ENCODE assay signal across 8 cellular contexts in genomic region chr22:39173787-39174497, GRCh38. TPM values are rescaled to one million over a fixed set of nuclear protein-coding genes. Genes with fewer than 3 reads are reported as not detected.
DNase-seq lines count a peak whose midpoint lies in the region; ATAC-seq and TF ChIP-seq lines count a peak whose summit lies in the region.

No MANE protein-coding gene starts in this region.

- no peaks in the 10 kb centered on the region for H3K9me3 Mint-ChIP-seq in natural killer cell treated with Interleukin-12 subunit alpha and Interleukin-12 subunit beta and Interleukin-15 and Interleukin-18, amount 100 ng/mL, for 72 hours

- H3K4me1 Mint-ChIP-seq in natural killer cell treated with Interleukin-12 subunit alpha and Interleukin-12 subunit beta and Interleukin-15 and Interleukin-18, amount 100 ng/mL, for 72 hours (ENCODE audit: low read depth in 2 of 2) = peaks cover 39 to 47% of the 10 kb centered on the region in 2 donors

- H3K4me3 ChIP-seq in colonic mucosa = no peak overlapping the region

- H3K27me3 Mint-ChIP-seq in natural killer cell treated with Interleukin-12 subunit alpha and Interleukin-12 subunit beta and Interleukin-15 and Interleukin-18, amount 100 ng/mL, for 72 hours = peaks cover 7% of the 10 kb centered on the region in 2 donors

- intact Hi-C loops in colonic mucosa (cut with DNase I) = loop anchor here (10.0 kb wide), 1 partner anchor 351 kb away; the partner anchor contains the start of gene ATF4

- peak; percentile 72 to 81 for ATAC-seq in natural killer cell treated with Interleukin-12 subunit alpha and Interleukin-12 subunit beta and Interleukin-15 and Interleukin-18, amount 100 ng/mL, for 72 hours
- no peak for ATAC-seq in GM19467 (IDR thresholded peaks at IDR 0.05; ENCODE audit: unreplicated experiment)

- peaks cover 6% of the 10 kb centered on the region for H3K4me1 ChIP-seq in colonic mucosa

- no peak for TF ChIP-seq CTCF in colonic mucosa (IDR thresholded peaks at IDR 0.05)

- H3K27ac Mint-ChIP-seq in natural killer cell treated with Interleukin-12 subunit alpha and Interleukin-12 subunit beta and Interleukin-15 and Interleukin-18, amount 100 ng/mL, for 72 hours = peak overlapping the region; percentile 71 to 88

- peak overlapping the region in 1 of 2 donors; percentile 46 for H3K9ac ChIP-seq in colonic mucosa (ENCODE audit: low read depth in 2 of 2, low read length in 2 of 2)

- H3K27me3 ChIP-seq in colonic mucosa = no peaks in the 10 kb centered on the region

- H3K36me3 ChIP-seq in colonic mucosa = no peaks in the 10 kb centered on the region

- H3K9me3 ChIP-seq in colonic mucosa = no peaks in the 10 kb centered on the region

- H3K27ac ChIP-seq in colonic mucosa = peak overlapping the region; percentile 13

- no peaks in the 10 kb centered on the region for H3K36me3 Mint-ChIP-seq in natural killer cell treated with Interleukin-12 subunit alpha and Interleukin-12 subunit beta and Interleukin-15 and Interleukin-18, amount 100 ng/mL, for 72 hours

- DNase-seq in stimulated activated CD4-positive, alpha-beta T cell treated with anti-CD3 and anti-CD28 coated beads, Interleukin-15, amount 100 ng/mL, for 24 hours = peak; percentile 49
- DNase-seq in stimulated activated CD4-positive, alpha-beta T cell treated with anti-CD3 and anti-CD28 coated beads, Interleukin-1b, Interleukin-23, amount 100 ng/mL, for 48 hours = no peak
- DNase-seq in colonic mucosa (no peak), GM19238 (ENCODE audit: insufficient read length, low spot score) (no peak), DMS 273 (lab: John Stamatoyannopoulos, UW; ENCODE audit: unreplicated experiment) (no peak), epidermal melanocyte (ENCODE audit: insufficient read length, low spot score) (no peak)
- DNase-seq in natural killer cell treated with Interleukin-12 subunit alpha and Interleukin-12 subunit beta and Interleukin-15 and Interleukin-18, amount 100 ng/mL, for 72 hours (ENCODE audit: low spot score) = peak; percentile 85

- peak overlapping the region; percentile 79 for H3K4me3 Mint-ChIP-seq in natural killer cell treated with Interleukin-12 subunit alpha and Interleukin-12 subunit beta and Interleukin-15 and Interleukin-18, amount 100 ng/mL, for 72 hours

RNA-seq across cellular contexts. Expression of gene CBX7, which starts 21.5 kb away (rescaled TPM):
- 10 to 100 TPM; 15.0 to 21.1 TPM for total RNA-seq in colonic mucosa
- 10 to 100 TPM in 1 of 2 donors, 1 to 10 TPM in 1; 4.9 to 11.1 TPM for total RNA-seq in natural killer cell treated with Interleukin-12 subunit alpha and Interleukin-12 subunit beta and Interleukin-15 and Interleukin-18, amount 100 ng/mL, for 72 hours

Comparison
In these comparisons a context has a peak if more than half of its experiments do, and no peak if none do; other contexts are left out.
1. DNase-seq: peak in stimulated activated CD4-positive, alpha-beta T cell treated with anti-CD3 and anti-CD28 coated beads, Interleukin-15, amount 100 ng/mL, for 24 hours (single experiment) and natural killer cell treated with Interleukin-12 subunit alpha and Interleukin-12 subunit beta and Interleukin-15 and Interleukin-18, amount 100 ng/mL, for 72 hours (single experiment); none in stimulated activated CD4-positive, alpha-beta T cell treated with anti-CD3 and anti-CD28 coated beads, Interleukin-1b, Interleukin-23, amount 100 ng/mL, for 48 hours (single experiment), colonic mucosa (single experiment), GM19238 (single experiment), DMS 273 (single experiment) and epidermal melanocyte (single experiment).